13 cellular contexts compared by ENCODE assay signal in the genomic region with DNA sequence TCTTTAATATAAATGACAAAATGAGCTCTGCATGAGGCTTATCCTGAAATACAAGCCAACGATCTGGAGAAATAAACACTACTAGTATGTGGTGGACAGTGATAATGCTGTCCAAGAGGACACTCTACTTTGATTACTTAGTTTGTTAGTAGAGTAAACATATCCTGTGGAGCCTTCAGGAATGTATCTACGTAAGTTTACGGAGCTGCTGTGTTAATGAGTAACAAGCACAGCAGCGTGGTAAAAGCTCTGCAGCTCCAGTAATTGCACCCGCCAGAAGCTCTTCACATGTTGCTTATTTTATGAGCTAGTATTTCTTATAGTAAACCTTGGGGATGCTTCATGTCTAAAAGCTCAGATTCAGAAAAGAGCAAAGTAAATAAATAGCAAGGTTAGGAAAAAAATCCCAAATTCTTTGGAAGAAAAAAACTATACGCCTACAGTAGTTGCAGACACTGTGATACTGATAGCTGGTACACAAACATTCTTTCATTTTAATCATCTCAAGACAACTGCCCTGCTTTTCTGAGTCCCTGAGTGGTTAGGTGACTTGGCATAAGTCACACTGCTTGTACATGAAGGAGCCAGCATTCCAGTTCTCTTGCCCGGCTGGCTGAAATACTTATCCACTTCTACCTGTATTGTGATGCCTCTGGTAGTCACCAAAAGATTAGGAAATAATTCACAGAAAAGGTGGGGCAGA. TPM values are rescaled to one million over a fixed set of nuclear protein-coding genes. Genes with fewer than 3 reads are reported as not detected.
DNase-seq lines count a peak whose midpoint lies in the region; ATAC-seq, FAIRE-seq and TF ChIP-seq lines count a peak whose summit lies in the region.
"Had no signal": no experiment of that assay in that cellular context is flagged by ENCODE, and none has a peak within 500 bp of the region (broad histone marks: within the 10 kb centered on the region; RNA-seq: fewer than 3 reads in every experiment).

No MANE protein-coding gene starts in this region.

- TF ChIP-seq RAD21 in HepG2 (CRISPR knock-in tag; IDR thresholded peaks at IDR 0.05) = no peak

- H3K9ac ChIP-seq in HepG2 (ENCODE audit: insufficient read depth, low read depth, low read length) = peak overlapping the region; percentile 73
- H3K9ac ChIP-seq: BLaER1 treated with 17β-estradiol and CSF1 and Interleukin-3, amounts not matched to agents 10 nM and 100 nM had no signal

- H4K20me1 ChIP-seq in HepG2 (ENCODE audit: insufficient read depth, low read length) = no peaks in the 10 kb centered on the region
- H4K20me1 ChIP-seq: BLaER1 treated with 17β-estradiol and CSF1 and Interleukin-3, amounts not matched to agents 10 nM and 100 nM had no signal

- intact Hi-C loops in HepG2 (cut with micrococcal nuclease; ENCODE audit: unreplicated experiment) = loop anchor here (2.0 to 5.0 kb wide), 3 partner anchors 71 to 193 kb away; no protein-coding TSS in a partner anchor

- ATAC-seq in HepG2 = peak; percentile 98
- ATAC-seq: stimulated activated effector memory CD8-positive, alpha-beta T cell treated with anti-CD3 and anti-CD28 coated beads, Interleukin-12 subunit alpha, Interleukin-12 subunit beta, amount 100 ng/mL, for 72 hours had no signal

- H3K27me3 ChIP-seq in MG63 = no peaks in the 10 kb centered on the region
- no peaks in the 10 kb centered on the region for H3K27me3 ChIP-seq in HepG2 (ENCODE audit: control insufficient read depth in 1 of 2, insufficient read depth in 2 of 2, low read length in 2 of 2)
- H3K27me3 ChIP-seq: BLaER1 treated with 17β-estradiol and CSF1 and Interleukin-3, amounts not matched to agents 10 nM and 100 nM had no signal

- TF ChIP-seq EP300 in HepG2 (IDR thresholded peaks at IDR 0.05; ENCODE audit: low read depth in 2 of 2, low read length in 2 of 2) = peak in 1 of 2 experiments; percentile 91; a peak in 2 of 4 replicates
- no peak; the same call in 1 of the 2 replicates for TF ChIP-seq EP300 in HepG2 (CRISPR knock-in tag; IDR thresholded peaks at IDR 0.05; ENCODE audit: borderline replicate concordance)

- peak overlapping the region; percentile 95 for H3K4me2 ChIP-seq in HepG2 (ENCODE audit: low read depth, low read length)
- H3K4me2 ChIP-seq: BLaER1 treated with 17β-estradiol and CSF1 and Interleukin-3, amounts not matched to agents 10 nM and 100 nM had no signal

- H3K36me3 ChIP-seq in MG63 = no peaks in the 10 kb centered on the region
- peaks cover 6% of the 10 kb centered on the region in 2 experiments for H3K36me3 ChIP-seq in HepG2 (replicated peaks in 1 of 2; ENCODE audit: control insufficient read depth in 1 of 2, insufficient read depth in 2 of 2, low read length in 2 of 2)
- H3K36me3 ChIP-seq: BLaER1 treated with 17β-estradiol and CSF1 and Interleukin-3, amounts not matched to agents 10 nM and 100 nM had no signal

- CTCF ChIA-PET in HepG2 (lab: Yijun Ruan, JAX; ENCODE audit: low intra/inter-chr PET ratio, low total read pairs) = no interaction called here

- H3K79me2 ChIP-seq in HepG2 (ENCODE audit: insufficient read depth, low read length) = peaks cover 63% of the 10 kb centered on the region

- H3K4me3 ChIP-seq in MG63 (no peak overlapping the region), choroid plexus epithelial cell (ENCODE audit: low read depth, low read length) (no peak overlapping the region), HepG2 (replicated peaks in 1 of 3; ENCODE audit: insufficient read depth in 1 of 3, low read depth in 2 of 3, low read length in 3 of 3) (peak overlapping the region; percentile 42 to 61 (median 58); a peak in 5 of 6 replicates)
- H3K4me3 ChIP-seq: BLaER1 treated with 17β-estradiol and CSF1 and Interleukin-3, amounts not matched to agents 10 nM and 100 nM had no signal

- peak; percentile 93 for FAIRE-seq in HepG2 (lab: Jason Lieb, UNC)
- FAIRE-seq: endometrium had no signal

- no peak overlapping the region for H2AFZ ChIP-seq in HepG2 (ENCODE audit: low read length)

- H3K4me1 ChIP-seq in HepG2 (ENCODE audit: insufficient read depth, low read length) = peaks cover 94% of the 10 kb centered on the region
- H3K4me1 ChIP-seq: BLaER1 treated with 17β-estradiol and CSF1 and Interleukin-3, amounts not matched to agents 10 nM and 100 nM had no signal

- TF ChIP-seq POLR2A in HepG2 (IDR thresholded peaks at IDR 0.05; ENCODE audit: insufficient read depth in 1 of 2, low read depth in 2 of 2, low read length in 2 of 2) = no peak

- POLR2A ChIA-PET in HepG2 (lab: Yijun Ruan, JAX) = interaction anchor here (0.7 to 4.2 kb wide), 21 partner anchors 9 to 194 kb away, joined by 3 to 65 read pairs (median 4); a partner anchor contains a TSS

- H3K9me3 ChIP-seq in MG63 = no peaks in the 10 kb centered on the region
- no peaks in the 10 kb centered on the region for H3K9me3 ChIP-seq in HepG2 (ENCODE audit: low read length)
- H3K9me3 ChIP-seq: BLaER1 treated with 17β-estradiol and CSF1 and Interleukin-3, amounts not matched to agents 10 nM and 100 nM had no signal

- DNase-seq in MG63 (peak; percentile 34), choroid plexus epithelial cell (ENCODE audit: low read depth) (peak; percentile 62), HepG2 (ENCODE audit: low spot score) (peak; percentile 95), NCI-H524 (lab: John Stamatoyannopoulos, UW) (no peak), SIG-M5 (lab: John Stamatoyannopoulos, UW) (no peak)
- DNase-seq in activated CD4-positive, CD25-positive, alpha-beta regulatory T cell (lab: John Stamatoyannopoulos, UW) = no peak
- no peak for DNase-seq in activated effector memory CD4-positive, alpha-beta T cell treated with Interleukin-2 at 50 U/mL for 16 hours
- DNase-seq: activated CD8-positive, alpha-beta memory T cell treated with anti-CD3 and anti-CD28 coated beads, Interleukin-2, amount 50 U/mL, for 48 hours; RPMI8226 had no signal

- WGBS in HepG2 (ENCODE audit: low lambda C conversion rate) = 2% methylated on average over 7 of the region's 7 CpGs

- in situ Hi-C loops in HepG2 (cut with HindIII; ENCODE audit: extremely low pct_ligation_motif_present, low pct_unique_long_range_greater_than_20kb) = loop anchor here (5.0 kb wide), 1 partner anchor 72 kb away; no protein-coding TSS in a partner anchor

- BruUV-seq in HepG2 (replicated peaks; lab: Mats Ljungman, UMichigan) = TSS peak; percentile 78

- H3K27ac ChIP-seq in 22Rv1 (peak overlapping the region; percentile 92), HepG2 (ENCODE audit: extremely low read length, insufficient read depth, low read length) (peak overlapping the region; percentile 93)
- H3K27ac ChIP-seq: BLaER1 treated with 17β-estradiol and CSF1 and Interleukin-3, amounts not matched to agents 10 nM and 100 nM had no signal

- TF ChIP-seq CTCF in 22Rv1 (IDR thresholded peaks at IDR 0.05) (no peak), choroid plexus epithelial cell (conservative IDR thresholded peaks at IDR 0.05; ENCODE audit: low read depth, low read length) (no peak), HepG2 (CRISPR knock-in tag; IDR thresholded peaks at IDR 0.05) (no peak)

TF ChIP-seq in HepG2, 621 proteins besides CTCF, POLR2A, EP300 and RAD21 (continues in another document):
- peak; percentile 16; the same call in 1 of the 2 replicates for TF ChIP-seq ZNF44 (CRISPR knock-in tag; IDR thresholded peaks at IDR 0.05)
- TF ChIP-seq MXD4 (CRISPR knock-in tag; IDR thresholded peaks at IDR 0.05) = 0 out of 2 replicates have a peak, but pooled peaks have one; percentile 40
- no peak for TF ChIP-seq ZNF615 (CRISPR knock-in tag; IDR thresholded peaks at IDR 0.05; ENCODE audit: borderline replicate concordance)
- TF ChIP-seq KAT8 (CRISPR knock-in tag; IDR thresholded peaks at IDR 0.05) = peak; percentile 18; the same call in 1 of the 2 replicates
- TF ChIP-seq FOXA3 (CRISPR knock-in tag; IDR thresholded peaks at IDR 0.05) = peak; percentile 89
- TF ChIP-seq, protein P1, sequence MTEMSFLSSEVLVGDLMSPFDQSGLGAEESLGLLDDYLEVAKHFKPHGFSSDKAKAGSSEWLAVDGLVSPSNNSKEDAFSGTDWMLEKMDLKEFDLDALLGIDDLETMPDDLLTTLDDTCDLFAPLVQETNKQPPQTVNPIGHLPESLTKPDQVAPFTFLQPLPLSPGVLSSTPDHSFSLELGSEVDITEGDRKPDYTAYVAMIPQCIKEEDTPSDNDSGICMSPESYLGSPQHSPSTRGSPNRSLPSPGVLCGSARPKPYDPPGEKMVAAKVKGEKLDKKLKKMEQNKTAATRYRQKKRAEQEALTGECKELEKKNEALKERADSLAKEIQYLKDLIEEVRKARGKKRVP (CRISPR knock-in tag; IDR thresholded peaks at IDR 0.05) = no peak
- 0 out of 2 replicates have a peak, but pooled peaks have one; percentile 15 for TF ChIP-seq ZSCAN9 (CRISPR knock-in tag; IDR thresholded peaks at IDR 0.05; ENCODE audit: borderline replicate concordance)
- 0 out of 2 replicates have a peak, but pooled peaks have one; percentile 16 for TF ChIP-seq SMAD3 (CRISPR knock-in tag; IDR thresholded peaks at IDR 0.05)
- peak; percentile 77 for TF ChIP-seq MED1 (CRISPR knock-in tag; IDR thresholded peaks at IDR 0.05)
- TF ChIP-seq ZNF143 (CRISPR knock-in tag; IDR thresholded peaks at IDR 0.05) = no peak

RNA-seq across cellular contexts. Expression of a gene that starts 32.7 kb away (rescaled TPM):
- 10.3 and 11.6 TPM in 2 replicates for total RNA-seq in MG63 (2014; rRNA removed; shearing (Covaris generic); ENCODE audit: low replicate concordance)
- total RNA-seq in HepG2 (2016; rRNA removed; fragmentation: Illumina TruSeq; extraction: Trizol) = 34.3 and 37.9 TPM in 2 replicates
- total RNA-seq in HepG2 (2016; cell fraction: cytosol; rRNA removed; fragmentation: Illumina TruSeq; extraction: Trizol; ENCODE audit: low read depth) = 10.7 and 11.6 TPM in 2 replicates
- 35.1 and 40.9 TPM in 2 replicates for total RNA-seq in HepG2 (2016; cell fraction: insoluble cytoplasmic fraction; rRNA removed; fragmentation: Illumina TruSeq; extraction: Trizol)
- 18.2 and 19.0 TPM in 2 replicates for total RNA-seq in HepG2 (2016; cell fraction: membrane; rRNA removed; fragmentation: Illumina TruSeq; extraction: Trizol)
- 16.1 and 19.6 TPM in 2 replicates for total RNA-seq in HepG2 (2016; cell fraction: nucleus; rRNA removed; fragmentation: Illumina TruSeq; extraction: Trizol)
- 3.2 and 7.6 TPM in 2 replicates for polyA plus RNA-seq in HepG2 (2011; rRNA removed)
- 3.7 and 5.9 TPM in 2 replicates for polyA plus RNA-seq in HepG2 (2011; cell fraction: cytosol; rRNA removed)
- polyA plus RNA-seq in HepG2 (2011; cell fraction: nucleus; rRNA removed) = 2.3 and 2.6 TPM in 2 replicates
- 7.7 and 20.2 TPM in 2 replicates for polyA plus RNA-seq in HepG2 (2012)
- polyA plus RNA-seq in HepG2 (2016; cell fraction: cytosol; fragmentation: Illumina TruSeq; extraction: Trizol; ENCODE audit: low read depth) = 7.5 and 10.1 TPM in 2 replicates
- 54.7 and 54.9 TPM in 2 replicates for polyA plus RNA-seq in HepG2 (2016; cell fraction: insoluble cytoplasmic fraction; fragmentation: Illumina TruSeq; extraction: Trizol; ENCODE audit: low read depth)
- 14.2 and 15.6 TPM in 2 replicates for polyA plus RNA-seq in HepG2 (2016; cell fraction: membrane; fragmentation: Illumina TruSeq; extraction: Trizol; ENCODE audit: low read depth)
- polyA plus RNA-seq in HepG2 (2016; cell fraction: nucleus; fragmentation: Illumina TruSeq; extraction: Trizol; ENCODE audit: insufficient read depth, low read depth) = 22.5 and 25.2 TPM in 2 replicates
- 6.1 and 10.4 TPM in 2 replicates for polyA minus RNA-seq in HepG2 (2011; rRNA and poly(A)+ RNA removed; ENCODE audit: low replicate concordance)
- polyA minus RNA-seq in HepG2 (2011; cell fraction: cytosol; rRNA and poly(A)+ RNA removed) = 3.0 and 3.5 TPM in 2 replicates
- polyA minus RNA-seq in HepG2 (2011; cell fraction: nucleus; rRNA and poly(A)+ RNA removed) = 15.7 and 17.0 TPM in 2 replicates

Comparison
In these comparisons a context has a peak if more than half of its experiments do, and no peak if none do; other contexts are left out.
1. DNase-seq: peak in MG63 (single experiment), choroid plexus epithelial cell (single experiment) and HepG2 (single experiment); none in NCI-H524 (0 of 2), activated CD4-positive, CD25-positive, alpha-beta regulatory T cell (0 of 4), SIG-M5 (single experiment) and activated effector memory CD4-positive, alpha-beta T cell treated with Interleukin-2 at 50 U/mL for 16 hours (single experiment).
2. H3K4me3 ChIP-seq: peak in HepG2 (3 of 3); none in MG63 (single experiment) and choroid plexus epithelial cell (single experiment).